Comparison of ENCODE assay signal across 8 cellular contexts in the genomic region with DNA sequence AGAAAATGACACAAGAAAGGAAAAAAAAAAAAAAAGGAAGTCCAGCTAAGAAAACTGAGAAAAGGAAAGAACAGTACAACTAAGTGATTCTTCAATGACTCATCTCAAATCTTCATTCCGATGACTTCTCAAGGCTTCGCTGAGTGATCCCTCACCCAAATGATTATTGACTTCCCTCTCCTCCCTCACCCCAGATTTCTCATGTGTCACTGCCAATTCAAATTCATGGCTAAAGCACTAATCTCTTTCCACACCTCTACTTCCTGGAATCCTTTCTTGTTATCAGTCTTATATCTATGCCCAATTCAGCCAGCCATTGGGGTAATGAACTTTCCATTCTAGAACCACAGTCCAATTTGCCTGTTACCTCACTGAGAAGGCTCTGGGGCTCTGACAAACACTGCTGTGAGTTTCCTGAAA. TPM values are rescaled to one million over a fixed set of nuclear protein-coding genes. Genes with fewer than 3 reads are reported as not detected.
DNase-seq lines count a peak whose midpoint lies in the region; ATAC-seq lines count a peak whose summit lies in the region.
"Had no signal": no experiment of that assay in that cellular context is flagged by ENCODE, and none has a peak within 500 bp of the region (broad histone marks: within the 10 kb centered on the region; RNA-seq: fewer than 3 reads in every experiment).

No MANE protein-coding gene starts in this region.

- ATAC-seq in GM19372 (IDR thresholded peaks at IDR 0.05; ENCODE audit: low read depth, unreplicated experiment) (peak; percentile 48), HG03060 (IDR thresholded peaks at IDR 0.05; ENCODE audit: low read depth, unreplicated experiment) (peak; percentile 59)

- DNase-seq in T1000 (lab: John Stamatoyannopoulos, UW) = peak; percentile 13
- peak; percentile 42 for DNase-seq in skeletal muscle cell (ENCODE audit: low read depth)
- no peak for DNase-seq in activated gamma-delta T cell (lab: John Stamatoyannopoulos, UW)
- DNase-seq in mesenteric fat pad (ENCODE audit: low spot score) = no peak
- DNase-seq in inferior parietal cortex (ENCODE audit: extremely low spot score) = no peak
- DNase-seq: NCI-H1930 had no signal

- H3K4me3 ChIP-seq in skeletal muscle cell (ENCODE audit: low read depth, low read length) = no peak overlapping the region

RNA-seq across cellular contexts. Expression of a gene that starts 7.2 kb away (rescaled TPM):
- total RNA-seq in mesenteric fat pad = 0.06 TPM

RNA-seq across cellular contexts. Expression of a gene that starts 31.0 kb away (rescaled TPM):
- total RNA-seq in mesenteric fat pad = 2.8 TPM

Comparison
In these comparisons a context has a peak if more than half of its experiments do, and no peak if none do; other contexts are left out.
1. DNase-seq: peak in T1000 (single experiment) and skeletal muscle cell (single experiment); none in activated gamma-delta T cell (single experiment), mesenteric fat pad (single experiment) and inferior parietal cortex (single experiment).